9 cellular contexts compared by ENCODE assay signal in the genomic region with DNA sequence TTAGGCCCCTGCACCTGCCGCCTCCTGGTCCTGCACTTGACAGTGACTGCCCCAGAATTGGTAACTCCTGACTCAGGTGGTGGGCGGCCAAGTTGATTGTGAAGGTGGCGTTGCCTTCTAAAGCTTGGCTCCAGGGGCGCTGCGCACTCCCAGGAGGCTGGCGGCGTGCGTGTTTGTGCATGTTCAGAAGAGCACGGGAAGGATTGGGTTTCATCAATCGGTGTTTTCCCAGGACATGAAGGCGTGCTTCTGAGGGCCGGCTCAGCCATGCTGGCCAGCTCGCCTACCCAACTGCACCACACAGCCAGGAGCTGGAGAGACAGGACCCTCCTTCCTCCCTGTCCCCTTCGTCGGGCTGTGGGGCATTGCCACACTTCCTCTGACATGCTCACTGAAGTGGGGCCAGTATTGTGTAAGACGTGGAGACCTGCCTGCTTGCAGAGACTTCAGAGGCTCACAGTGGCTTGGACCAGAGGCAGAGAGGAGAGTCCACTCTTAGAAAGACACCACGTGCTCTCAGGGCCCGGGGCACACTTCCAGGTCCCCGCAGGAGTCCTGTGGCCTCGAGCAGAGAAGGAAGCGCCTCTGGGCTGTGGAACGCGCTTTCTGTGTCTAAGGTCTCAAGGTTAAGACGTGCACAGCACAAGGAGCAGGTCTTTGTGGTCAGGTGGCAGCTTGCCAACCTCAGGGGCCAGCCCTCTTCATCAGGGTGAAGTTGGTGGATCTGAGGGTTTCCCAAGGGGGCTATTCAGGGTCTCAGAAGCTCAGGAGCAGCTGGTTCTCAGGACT. TPM values are rescaled to one million over a fixed set of nuclear protein-coding genes. Genes with fewer than 3 reads are reported as not detected.
DNase-seq lines count a peak whose midpoint lies in the region; ATAC-seq and TF ChIP-seq lines count a peak whose summit lies in the region.
"Had no signal": no experiment of that assay in that cellular context is flagged by ENCODE, and none has a peak within 500 bp of the region (broad histone marks: within the 10 kb centered on the region; RNA-seq: fewer than 3 reads in every experiment).

No MANE protein-coding gene starts in this region.

- intact Hi-C loops in left ventricle myocardium superior (cut with micrococcal nuclease) (no loop called here), left lung (cut with DNase I) (no loop called here)

- H3K27me3 ChIP-seq in right atrium auricular region (no peaks in the 10 kb centered on the region), left lung (no peaks in the 10 kb centered on the region)

- no peak overlapping the region for H3K4me3 ChIP-seq in right atrium auricular region
- peak overlapping the region in 1 of 2 donors; percentile 90 for H3K4me3 ChIP-seq in left lung
- no peak overlapping the region for H3K4me3 ChIP-seq in urinary bladder (ENCODE audit: low read depth, low read length)

- H3K27ac Mint-ChIP-seq in effector memory CD8-positive, alpha-beta T cell: peak overlapping the region in 1 of 2 donors; percentile 49

- ATAC-seq in left ventricle myocardium superior: no peak
- ATAC-seq in left lung: peak; percentile 10
- ATAC-seq in HG03175 (IDR thresholded peaks at IDR 0.05; ENCODE audit: unreplicated experiment): no peak
- ATAC-seq in effector memory CD8-positive, alpha-beta T cell (replicated peaks): no peak

- H3K9me3 Mint-ChIP-seq in effector memory CD8-positive, alpha-beta T cell: no peaks in the 10 kb centered on the region

- H3K9me3 ChIP-seq in right atrium auricular region (no peaks in the 10 kb centered on the region), left lung (no peaks in the 10 kb centered on the region)

- H3K4me3 Mint-ChIP-seq in effector memory CD8-positive, alpha-beta T cell: peak overlapping the region in 1 of 2 donors; percentile 40

- 77% methylated on average over 24 of the region's 24 CpGs for WGBS in urinary bladder

- H3K36me3 ChIP-seq in right atrium auricular region (no peaks in the 10 kb centered on the region), left lung (no peaks in the 10 kb centered on the region), urinary bladder (ENCODE audit: insufficient read depth) (no peaks in the 10 kb centered on the region)

- peaks cover 29% of the 10 kb centered on the region for H3K36me3 Mint-ChIP-seq in effector memory CD8-positive, alpha-beta T cell (ENCODE audit: insufficient read depth)

- H3K27ac ChIP-seq in right atrium auricular region (no peak overlapping the region), left lung (peak overlapping the region; percentile 82 to 89), urinary bladder (ENCODE audit: low read depth) (peak overlapping the region; percentile 19)
- H3K27ac ChIP-seq: KMS-11 had no signal

- no peaks in the 10 kb centered on the region for H3K27me3 Mint-ChIP-seq in effector memory CD8-positive, alpha-beta T cell

- DNase-seq in right atrium auricular region (ENCODE audit: low spot score): peak; percentile 73
- DNase-seq in left ventricle myocardium superior: no peak
- peak; percentile 93 for DNase-seq in SKM-1 treated with dmso at 0.1 percent for 144 hours (lab: John Stamatoyannopoulos, UW; ENCODE audit: unreplicated experiment)
- peak; percentile 76 to 87 for DNase-seq in left lung
- DNase-seq in activated naive CD4-positive, alpha-beta T cell (lab: John Stamatoyannopoulos, UW): no peak
- DNase-seq in effector memory CD8-positive, alpha-beta T cell: no peak

- peaks cover 0 to 33% of the 10 kb centered on the region in 2 donors for H3K4me1 ChIP-seq in right atrium auricular region
- H3K4me1 ChIP-seq in left lung: peaks cover 33 to 75% of the 10 kb centered on the region in 2 donors
- no peaks in the 10 kb centered on the region for H3K4me1 ChIP-seq in urinary bladder (ENCODE audit: insufficient read depth)

- TF ChIP-seq CTCF in right atrium auricular region (IDR thresholded peaks at IDR 0.05): no peak
- TF ChIP-seq CTCF in left lung (IDR thresholded peaks at IDR 0.05): no peak

- H3K4me1 Mint-ChIP-seq in effector memory CD8-positive, alpha-beta T cell (ENCODE audit: low read depth in 2 of 2): peaks cover 48 to 51% of the 10 kb centered on the region in 2 donors

RNA-seq across cellular contexts. Expression of a gene that starts 2.8 kb away (rescaled TPM):
- 10 to 100 TPM; 11.1 to 13.5 TPM for total RNA-seq in right atrium auricular region
- total RNA-seq in left ventricle myocardium superior: 11.4 TPM
- total RNA-seq in left lung: 10 to 100 TPM; 32.1 to 32.9 TPM
- 6.9 TPM for total RNA-seq in urinary bladder
- polyA plus RNA-seq in urinary bladder: 30.9 TPM

RNA-seq across cellular contexts. Expression of a gene that starts 22.9 kb away (rescaled TPM):
- total RNA-seq in right atrium auricular region: 10 to 100 TPM; 20.8 to 21.0 TPM
- 16.9 TPM for total RNA-seq in left ventricle myocardium superior
- total RNA-seq in left lung: 10 to 100 TPM; 51.0 to 68.5 TPM
- total RNA-seq in urinary bladder: 11.8 TPM
- polyA plus RNA-seq in urinary bladder: 39.0 TPM

RNA-seq across cellular contexts. Expression of a gene that starts 25.9 kb away (rescaled TPM):
- under 1 TPM; 0.43 to 0.74 TPM for total RNA-seq in right atrium auricular region
- total RNA-seq in left ventricle myocardium superior: 0.52 TPM
- 1 to 10 TPM in 1 of 2 donors, under 1 TPM in 1; 0.99 to 2.0 TPM for total RNA-seq in left lung
- 1.0 TPM for total RNA-seq in urinary bladder
- 1.8 TPM for polyA plus RNA-seq in urinary bladder

RNA-seq across cellular contexts. Expression of a gene that starts 32.5 kb away (rescaled TPM):
- total RNA-seq in right atrium auricular region (not detected), left ventricle myocardium superior (not detected), left lung (not detected), urinary bladder (not detected)
- polyA plus RNA-seq in urinary bladder: not detected

RNA-seq across cellular contexts. Expression of a gene that starts 38.1 kb away (rescaled TPM):
- under 1 TPM; 0.52 to 0.71 TPM for total RNA-seq in right atrium auricular region
- total RNA-seq in left ventricle myocardium superior: 0.10 TPM
- total RNA-seq in left lung: 1 to 10 TPM in 1 of 2 donors, under 1 TPM in 1; 0.58 to 1.4 TPM
- total RNA-seq in urinary bladder: 0.37 TPM
- 0.30 TPM for polyA plus RNA-seq in urinary bladder

Comparison
In these comparisons a context has a peak if more than half of its experiments do, and no peak if none do; other contexts are left out.
1. DNase-seq: peak in right atrium auricular region (single experiment), SKM-1 treated with dmso at 0.1 percent for 144 hours (single experiment) and left lung (2 of 2); none in left ventricle myocardium superior (single experiment), activated naive CD4-positive, alpha-beta T cell (0 of 4) and effector memory CD8-positive, alpha-beta T cell (0 of 3).
2. H3K27ac ChIP-seq: peak in left lung (2 of 2) and urinary bladder (single experiment); none in right atrium auricular region (0 of 2).